21 cellular contexts compared by ENCODE assay signal in genomic region chr6:13641315-13641714, GRCh38. TPM values are rescaled to one million over a fixed set of nuclear protein-coding genes. Genes with fewer than 3 reads are reported as not detected.
DNase-seq lines count a peak whose midpoint lies in the region; ATAC-seq and TF ChIP-seq lines count a peak whose summit lies in the region.
"Had no signal": no experiment of that assay in that cellular context is flagged by ENCODE, and none has a peak within 500 bp of the region (broad histone marks: within the 10 kb centered on the region; RNA-seq: fewer than 3 reads in every experiment).

No MANE protein-coding gene starts in this region.

- peak overlapping the region in 1 of 2 donors; percentile 1 for H3K4me3 Mint-ChIP-seq in activated T-cell treated with anti-CD3 and anti-CD28 coated beads, Interleukin-2, amount 50 U/mL, for 72 hours
- H3K4me3 Mint-ChIP-seq in activated naive CD8-positive, alpha-beta T cell treated with anti-CD3 and anti-CD28 coated beads for 36 hours = no peak overlapping the region
- H3K4me3 Mint-ChIP-seq: HFFc6; naive thymus-derived CD8-positive, alpha-beta T cell had no signal

- in situ Hi-C loops in GM13977 (cut with MboI; ENCODE audit: low pct_unique_long_range_greater_than_20kb, low sequenced_read_pairs, unreplicated experiment) = no loop called here

- peaks cover 0 to 18% (median 4%) of the 10 kb centered on the region in 4 donors for H3K4me1 ChIP-seq in tibial artery
- H3K4me1 ChIP-seq: body of pancreas, gastroesophageal sphincter, prostate gland, SJCRH30 had no signal

- H3K4me3 ChIP-seq in fibroblast of pulmonary artery (replicated peaks; ENCODE audit: low read depth, low read length) = no peak overlapping the region
- H3K4me3 ChIP-seq in tibial artery = no peak overlapping the region
- H3K4me3 ChIP-seq: body of pancreas, gastroesophageal sphincter, prostate gland, SJCRH30, skin epidermis, suprapubic skin had no signal

- H3K9me3 Mint-ChIP-seq in activated T-cell treated with anti-CD3 and anti-CD28 coated beads, Interleukin-2, amount 50 U/mL, for 72 hours = no peaks in the 10 kb centered on the region
- H3K9me3 Mint-ChIP-seq in activated naive CD8-positive, alpha-beta T cell treated with anti-CD3 and anti-CD28 coated beads for 36 hours = no peaks in the 10 kb centered on the region
- H3K9me3 Mint-ChIP-seq: HFFc6; naive thymus-derived CD8-positive, alpha-beta T cell had no signal

- H3K27me3 Mint-ChIP-seq in activated T-cell treated with anti-CD3 and anti-CD28 coated beads, Interleukin-2, amount 50 U/mL, for 72 hours (ENCODE audit: low read depth) = no peaks in the 10 kb centered on the region
- no peaks in the 10 kb centered on the region for H3K27me3 Mint-ChIP-seq in activated naive CD8-positive, alpha-beta T cell treated with anti-CD3 and anti-CD28 coated beads for 36 hours
- H3K27me3 Mint-ChIP-seq: naive thymus-derived CD8-positive, alpha-beta T cell had no signal

- ATAC-seq in activated T-cell treated with anti-CD3 and anti-CD28 coated beads, Interleukin-2, amount 50 U/mL, for 72 hours (replicated peaks in 1 of 2) = no peak
- ATAC-seq: body of pancreas; gastroesophageal sphincter; naive thymus-derived CD8-positive, alpha-beta T cell had no signal

- peaks cover 31 to 34% (median 34%) of the 10 kb centered on the region in 3 donors for H3K36me3 ChIP-seq in tibial artery

- no peaks in the 10 kb centered on the region for H3K9me3 ChIP-seq in tibial artery
- H3K9me3 ChIP-seq: body of pancreas, gastroesophageal sphincter, prostate gland, SJCRH30, suprapubic skin had no signal

- peak overlapping the region; percentile 29 to 30 for H3K27ac ChIP-seq in tibial artery
- H3K27ac ChIP-seq: body of pancreas, gastroesophageal sphincter, prostate gland, SJCRH30, suprapubic skin had no signal

- no peaks in the 10 kb centered on the region for H3K27me3 ChIP-seq in tibial artery
- H3K27me3 ChIP-seq: body of pancreas, gastroesophageal sphincter, SJCRH30, suprapubic skin had no signal

- H3K36me3 Mint-ChIP-seq in activated T-cell treated with anti-CD3 and anti-CD28 coated beads, Interleukin-2, amount 50 U/mL, for 72 hours (ENCODE audit: insufficient read depth in 2 of 2) = peaks cover 9 to 27% of the 10 kb centered on the region in 2 donors
- H3K36me3 Mint-ChIP-seq in activated naive CD8-positive, alpha-beta T cell treated with anti-CD3 and anti-CD28 coated beads for 36 hours = peaks cover 42% of the 10 kb centered on the region

- intact Hi-C loops in tibial artery (cut with DNase I; ENCODE audit: low total_unique reads) = no loop called here

- no peak for TF ChIP-seq CTCF in fibroblast of pulmonary artery (IDR thresholded peaks at IDR 0.05; ENCODE audit: low read length, missing control alignments)
- TF ChIP-seq CTCF in tibial artery (IDR thresholded peaks at IDR 0.05) = no peak
- TF ChIP-seq CTCF in GM13977 (IDR thresholded peaks at IDR 0.05; ENCODE audit: extremely low read depth, insufficient read depth, missing control alignments) = no peak

- peaks cover 41% of the 10 kb centered on the region for H3K4me1 Mint-ChIP-seq in activated T-cell treated with anti-CD3 and anti-CD28 coated beads, Interleukin-2, amount 50 U/mL, for 72 hours (ENCODE audit: low read depth)
- peaks cover 33% of the 10 kb centered on the region for H3K4me1 Mint-ChIP-seq in activated naive CD8-positive, alpha-beta T cell treated with anti-CD3 and anti-CD28 coated beads for 36 hours

- H3K27ac Mint-ChIP-seq in activated T-cell treated with anti-CD3 and anti-CD28 coated beads, Interleukin-2, amount 50 U/mL, for 72 hours = peak overlapping the region; percentile 74
- H3K27ac Mint-ChIP-seq in activated naive CD8-positive, alpha-beta T cell treated with anti-CD3 and anti-CD28 coated beads for 36 hours = peak overlapping the region; percentile 83
- H3K27ac Mint-ChIP-seq: HFFc6 had no signal

- no peak for DNase-seq in activated T-cell treated with anti-CD3 and anti-CD28 coated beads, Interleukin-2, amount 50 U/mL, for 72 hours
- DNase-seq in activated T-cell treated with anti-CD3 and anti-CD28 coated beads for 4 hours (no peak), fibroblast of pulmonary artery (ENCODE audit: low read depth) (peak; percentile 50), tibial artery (no peak), GM13977 (ENCODE audit: low spot score) (no peak), DMS153 treated with DMSO at 0.1 percent for 48 hours (lab: John Stamatoyannopoulos, UW; ENCODE audit: unreplicated experiment) (no peak)
- DNase-seq in activated naive CD8-positive, alpha-beta T cell treated with anti-CD3 and anti-CD28 coated beads for 36 hours = no peak
- DNase-seq in stimulated activated CD4-positive, alpha-beta T cell treated with anti-CD3 and anti-CD28 coated beads, Interleukin-12 subunit alpha, Interleukin-12 subunit beta, amount 100 ng/mL, for 4 hours = no peak
- DNase-seq: body of pancreas; cortex of kidney; HFFc6; mesendoderm; naive thymus-derived CD8-positive, alpha-beta T cell; NCI-H1930; NCI-H226; SJCRH30; stimulated activated CD4-positive, alpha-beta T cell treated with anti-CD3 and anti-CD28 coated beads, Interleukin-4, amount 100 ng/mL, for 24 hours had no signal

RNA-seq across cellular contexts. Expression of gene NOL7, which starts 26.2 kb away (rescaled TPM):
- total RNA-seq in activated T-cell treated with anti-CD3 and anti-CD28 coated beads, Interleukin-2, amount 50 U/mL, for 72 hours = 10 to 100 TPM; 51.5 to 54.3 TPM
- total RNA-seq in activated naive CD8-positive, alpha-beta T cell treated with anti-CD3 and anti-CD28 coated beads for 36 hours = 100 to 1,000 TPM; 121 to 123 TPM
